Comparison of ENCODE assay signal across 20 cellular contexts in the genomic region with DNA sequence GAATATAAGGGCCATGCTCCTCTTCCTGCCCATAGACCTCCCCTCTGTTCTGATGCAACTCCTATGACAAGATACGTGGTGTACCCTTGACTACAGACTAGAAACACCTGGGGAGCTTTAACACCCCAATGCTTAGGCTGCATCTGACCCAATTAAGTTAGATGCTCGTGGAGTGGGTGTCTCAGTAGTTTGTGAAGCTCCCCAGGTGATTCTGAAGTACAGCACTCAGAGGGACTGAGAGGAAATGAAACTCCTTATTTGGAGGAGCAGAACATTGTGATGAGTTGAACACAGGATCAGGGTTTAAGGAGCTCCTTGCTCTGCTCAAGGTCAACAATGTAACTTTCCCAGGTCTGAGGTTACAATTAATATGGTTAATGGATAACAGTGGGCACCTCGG.
DNase-seq lines count a peak whose midpoint lies in the region; ATAC-seq and TF ChIP-seq lines count a peak whose summit lies in the region.
"Had no signal": no experiment of that assay in that cellular context is flagged by ENCODE, and none has a peak within 500 bp of the region (broad histone marks: within the 10 kb centered on the region; RNA-seq: fewer than 3 reads in every experiment).

No MANE protein-coding gene starts in this region.

- TF ChIP-seq CTCF in activated CD8-positive, alpha-beta T cell treated with anti-CD3 and anti-CD28 coated beads for 36 hours (IDR thresholded peaks at IDR 0.05) = no peak

- no peak for DNase-seq in activated CD8-positive, alpha-beta T cell treated with anti-CD3 and anti-CD28 coated beads, Interleukin-2, amount 10 ng/mL, durations not matched to agents 7 days and 5 days
- no peak for DNase-seq in activated CD8-positive, alpha-beta T cell treated with anti-CD3 and anti-CD28 coated beads for 36 hours
- DNase-seq in T-helper 17 cell (no peak), DMS 273 (lab: John Stamatoyannopoulos, UW; ENCODE audit: unreplicated experiment) (no peak), NCI-H1694 (lab: John Stamatoyannopoulos, UW) (no peak)
- DNase-seq in stimulated activated CD4-positive, alpha-beta T cell treated with anti-CD3 and anti-CD28 coated beads, Interleukin-12 subunit alpha, Interleukin-12 subunit beta, amount 100 ng/mL, for 4 hours = no peak
- DNase-seq: activated naive CD4-positive, alpha-beta T cell treated with anti-CD3 and anti-CD28 coated beads, Interleukin-2, amount 50 U/mL, for 16 hours; cerebellar nuclear complex; heart left ventricle; mesendoderm; natural killer cell; NCI-H1436 treated with DMSO at 0.1 percent for 48 hours; NCI-H2171; NCI-H526; retina; spleen had no signal

- peaks cover 72% of the 10 kb centered on the region for H3K4me1 Mint-ChIP-seq in activated CD8-positive, alpha-beta T cell treated with anti-CD3 and anti-CD28 coated beads, Interleukin-2, amount 10 ng/mL, durations not matched to agents 7 days and 5 days (ENCODE audit: low read depth)
- H3K4me1 Mint-ChIP-seq in activated CD8-positive, alpha-beta T cell treated with anti-CD3 and anti-CD28 coated beads for 36 hours (ENCODE audit: low read depth) = peaks cover 57% of the 10 kb centered on the region
- H3K4me1 Mint-ChIP-seq in T-helper 17 cell = peaks cover 53% of the 10 kb centered on the region

- H3K27me3 Mint-ChIP-seq in activated CD8-positive, alpha-beta T cell treated with anti-CD3 and anti-CD28 coated beads, Interleukin-2, amount 10 ng/mL, durations not matched to agents 7 days and 5 days (ENCODE audit: low read depth) = no peaks in the 10 kb centered on the region
- no peaks in the 10 kb centered on the region for H3K27me3 Mint-ChIP-seq in activated CD8-positive, alpha-beta T cell treated with anti-CD3 and anti-CD28 coated beads for 36 hours
- no peaks in the 10 kb centered on the region for H3K27me3 Mint-ChIP-seq in T-helper 17 cell

- H3K27ac Mint-ChIP-seq in activated CD8-positive, alpha-beta T cell treated with anti-CD3 and anti-CD28 coated beads, Interleukin-2, amount 10 ng/mL, durations not matched to agents 7 days and 5 days = peak overlapping the region; percentile 48
- H3K27ac Mint-ChIP-seq in activated CD8-positive, alpha-beta T cell treated with anti-CD3 and anti-CD28 coated beads for 36 hours = no peak overlapping the region
- peak overlapping the region; percentile 84 for H3K27ac Mint-ChIP-seq in T-helper 17 cell
- H3K27ac Mint-ChIP-seq: natural killer cell, type B pancreatic cell had no signal

- ATAC-seq in activated CD8-positive, alpha-beta T cell treated with anti-CD3 and anti-CD28 coated beads, Interleukin-2, amount 10 ng/mL, durations not matched to agents 7 days and 5 days = peak; percentile 10
- ATAC-seq in activated CD8-positive, alpha-beta T cell treated with anti-CD3 and anti-CD28 coated beads for 36 hours = no peak
- peak; percentile 50 for ATAC-seq in GM19467 (IDR thresholded peaks at IDR 0.05; ENCODE audit: unreplicated experiment)
- ATAC-seq in T-helper 17 cell = peak; percentile 48
- ATAC-seq in GM18873 (IDR thresholded peaks at IDR 0.05; ENCODE audit: low FRiP score, unreplicated experiment) = no peak
- ATAC-seq: heart left ventricle, natural killer cell had no signal

- POLR2A ChIA-PET in activated CD8-positive, alpha-beta T cell treated with anti-CD3 and anti-CD28 coated beads, Interleukin-2, amount 10 ng/mL, durations not matched to agents 7 days and 5 days (lab: Charles Lee) = interaction anchor here (0.7 to 1.8 kb wide), 3 partner anchors 9 to 178 kb away, joined by 3 to 8 read pairs (median 4); a partner anchor contains a TSS
- POLR2A ChIA-PET in activated CD8-positive, alpha-beta T cell treated with anti-CD3 and anti-CD28 coated beads for 36 hours (lab: Charles Lee) = no interaction called here

- peaks cover 11% of the 10 kb centered on the region for H3K36me3 Mint-ChIP-seq in activated CD8-positive, alpha-beta T cell treated with anti-CD3 and anti-CD28 coated beads, Interleukin-2, amount 10 ng/mL, durations not matched to agents 7 days and 5 days (ENCODE audit: low read depth)
- no peaks in the 10 kb centered on the region for H3K36me3 Mint-ChIP-seq in activated CD8-positive, alpha-beta T cell treated with anti-CD3 and anti-CD28 coated beads for 36 hours (ENCODE audit: low read depth)
- no peaks in the 10 kb centered on the region for H3K36me3 Mint-ChIP-seq in T-helper 17 cell (ENCODE audit: low read depth)
- H3K36me3 Mint-ChIP-seq: natural killer cell, type B pancreatic cell had no signal

- no peak overlapping the region for H3K4me3 Mint-ChIP-seq in activated CD8-positive, alpha-beta T cell treated with anti-CD3 and anti-CD28 coated beads, Interleukin-2, amount 10 ng/mL, durations not matched to agents 7 days and 5 days
- no peak overlapping the region for H3K4me3 Mint-ChIP-seq in activated CD8-positive, alpha-beta T cell treated with anti-CD3 and anti-CD28 coated beads for 36 hours
- no peak overlapping the region for H3K4me3 Mint-ChIP-seq in T-helper 17 cell
- H3K4me3 Mint-ChIP-seq: natural killer cell, type B pancreatic cell had no signal

- intact Hi-C loops in activated CD8-positive, alpha-beta T cell treated with anti-CD3 and anti-CD28 coated beads for 36 hours (cut with micrococcal nuclease) = no loop called here

- CTCF ChIA-PET in activated CD8-positive, alpha-beta T cell treated with anti-CD3 and anti-CD28 coated beads, Interleukin-2, amount 10 ng/mL, durations not matched to agents 7 days and 5 days (lab: Charles Lee) = interaction anchor here (1.0 to 2.2 kb wide), 3 partner anchors 9 to 436 kb away, joined by 3 to 27 read pairs (median 5); no protein-coding TSS in a partner anchor
- CTCF ChIA-PET in activated CD8-positive, alpha-beta T cell treated with anti-CD3 and anti-CD28 coated beads for 36 hours (lab: Charles Lee) = interaction anchor here (0.7 to 3.9 kb wide), 4 partner anchors 9 to 151 kb away, joined by 3 to 23 read pairs (median 4); no protein-coding TSS in a partner anchor

- no peaks in the 10 kb centered on the region for H3K9me3 ChIP-seq in T-helper 17 cell (ENCODE audit: control insufficient read depth, low read length, poor library complexity, severe bottlenecking)
- H3K9me3 ChIP-seq: BLaER1, heart left ventricle, spleen had no signal

- H3K9me3 Mint-ChIP-seq in activated CD8-positive, alpha-beta T cell treated with anti-CD3 and anti-CD28 coated beads, Interleukin-2, amount 10 ng/mL, durations not matched to agents 7 days and 5 days (ENCODE audit: insufficient read depth) = no peaks in the 10 kb centered on the region
- no peaks in the 10 kb centered on the region for H3K9me3 Mint-ChIP-seq in activated CD8-positive, alpha-beta T cell treated with anti-CD3 and anti-CD28 coated beads for 36 hours
- H3K9me3 Mint-ChIP-seq: natural killer cell, type B pancreatic cell had no signal

Comparison
In these comparisons a context has a peak if more than half of its experiments do, and no peak if none do; other contexts are left out.
1. ATAC-seq: peak in activated CD8-positive, alpha-beta T cell treated with anti-CD3 and anti-CD28 coated beads, Interleukin-2, amount 10 ng/mL, durations not matched to agents 7 days and 5 days (single experiment), GM19467 (single experiment) and T-helper 17 cell (single experiment); none in activated CD8-positive, alpha-beta T cell treated with anti-CD3 and anti-CD28 coated beads for 36 hours (single experiment) and GM18873 (single experiment).